ENCODE assay signal across 18 cellular contexts in the genomic region with DNA sequence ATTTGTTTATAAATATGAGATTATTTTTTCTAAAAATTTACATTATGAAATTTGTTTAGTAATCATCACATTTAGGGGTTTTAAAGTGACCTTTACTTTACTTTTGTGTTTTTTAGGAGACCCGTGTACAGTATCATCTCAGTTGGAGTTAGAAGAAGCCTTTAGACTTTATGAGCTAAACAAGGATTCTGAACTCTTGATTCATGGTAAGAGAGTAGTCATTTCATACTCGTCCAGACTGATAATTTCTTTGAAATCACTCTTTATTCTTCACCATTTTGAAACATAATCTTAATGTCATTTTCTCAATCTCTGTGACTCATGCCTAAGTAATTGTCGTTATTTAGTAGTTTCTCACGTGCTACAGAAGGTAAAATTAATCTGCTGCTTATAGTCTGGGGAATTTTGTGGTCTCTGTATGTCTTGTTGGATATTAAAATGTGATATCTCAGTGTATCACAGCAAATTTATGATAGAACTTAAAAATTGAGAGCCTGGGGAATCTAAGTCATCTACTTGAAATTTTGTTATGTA. TPM values are rescaled to one million over a fixed set of nuclear protein-coding genes. Genes with fewer than 3 reads are reported as not detected.
A peak's percentile ranks its signal among the peaks of the same experiment; 100 is the strongest.
DNase-seq lines count a peak whose midpoint lies in the region; ATAC-seq, FAIRE-seq and TF ChIP-seq lines count a peak whose summit lies in the region.
"Had no signal": no experiment of that assay in that cellular context is flagged by ENCODE, and none has a peak within 500 bp of the region (broad histone marks: within the 10 kb centered on the region; RNA-seq: fewer than 3 reads in every experiment).

No MANE protein-coding gene starts in this region.

- H3K36me3 ChIP-seq in RWPE2 (ENCODE audit: low read depth) = peaks cover 46% of the 10 kb centered on the region
- peaks cover 4% of the 10 kb centered on the region for H3K36me3 ChIP-seq in bronchial epithelial cell (ENCODE audit: control insufficient read depth, insufficient read depth, low read length)

- peaks cover 10% of the 10 kb centered on the region for H3K9me3 Mint-ChIP-seq in stimulated activated naive CD8-positive, alpha-beta T cell treated with anti-CD3 and anti-CD28 coated beads, Interleukin-15, Interleukin-2, amounts not matched to agents 100 ng/mL and 50 ng/mL, for 24 hours
- H3K9me3 Mint-ChIP-seq in stimulated activated naive CD8-positive, alpha-beta T cell treated with anti-CD3 and anti-CD28 coated beads, Interleukin-15, amount 100 ng/mL, for 72 hours = peaks cover 17 to 18% of the 10 kb centered on the region in 2 donors

- H3K4me3 Mint-ChIP-seq in stimulated activated naive CD8-positive, alpha-beta T cell treated with anti-CD3 and anti-CD28 coated beads, Interleukin-15, Interleukin-2, amounts not matched to agents 100 ng/mL and 50 ng/mL, for 24 hours = no peak overlapping the region
- no peak overlapping the region for H3K4me3 Mint-ChIP-seq in stimulated activated naive CD8-positive, alpha-beta T cell treated with anti-CD3 and anti-CD28 coated beads, Interleukin-15, amount 100 ng/mL, for 72 hours
- H3K4me3 Mint-ChIP-seq: CD4-positive, alpha-beta T cell had no signal

- no peak for DNase-seq in stimulated activated naive CD8-positive, alpha-beta T cell treated with anti-CD3 and anti-CD28 coated beads, Interleukin-15, Interleukin-2, amounts not matched to agents 100 U/mL and 50 U/mL, for 24 hours
- DNase-seq in RWPE2 (ENCODE audit: low spot score) = no peak
- peak; percentile 6 for DNase-seq in bronchial epithelial cell (ENCODE audit: low read depth)
- no peak for DNase-seq in stimulated activated naive CD8-positive, alpha-beta T cell treated with anti-CD3 and anti-CD28 coated beads, Interleukin-15, amount 100 ng/mL, for 72 hours
- DNase-seq in RKO (ENCODE audit: low spot score) = no peak
- no peak for DNase-seq in cortex of kidney (lab: John Stamatoyannopoulos, UW)
- DNase-seq: BE2C; CD4-positive, alpha-beta T cell; H7; MG63; NCI-H1092 treated with DMSO at 0.1 percent for 48 hours; NCI-H2081 treated with DMSO at 0.1 percent for 48 hours; NCI-H510A treated with DMSO at 0.1 percent for 48 hours; SHP77 had no signal

- peaks cover 50% of the 10 kb centered on the region for H3K4me1 Mint-ChIP-seq in stimulated activated naive CD8-positive, alpha-beta T cell treated with anti-CD3 and anti-CD28 coated beads, Interleukin-15, Interleukin-2, amounts not matched to agents 100 ng/mL and 50 ng/mL, for 24 hours (ENCODE audit: low read depth)
- H3K4me1 Mint-ChIP-seq in stimulated activated naive CD8-positive, alpha-beta T cell treated with anti-CD3 and anti-CD28 coated beads, Interleukin-15, amount 100 ng/mL, for 72 hours = peaks cover 47% of the 10 kb centered on the region

- TF ChIP-seq CTCF in RWPE2 (IDR thresholded peaks at IDR 0.05; ENCODE audit: poor library complexity, severe bottlenecking) = no peak
- no peak for TF ChIP-seq CTCF in bronchial epithelial cell (IDR thresholded peaks at IDR 0.05; ENCODE audit: insufficient read depth, low read length, severe bottlenecking)

- FAIRE-seq in bronchial epithelial cell (lab: Jason Lieb, UNC) = no peak
- FAIRE-seq: HepG2 had no signal

- H3K27ac ChIP-seq in RWPE2 (ENCODE audit: poor library complexity, severe bottlenecking) = peak overlapping the region; percentile 72

- ATAC-seq in stimulated activated naive CD8-positive, alpha-beta T cell treated with anti-CD3 and anti-CD28 coated beads, Interleukin-15, Interleukin-2, amounts not matched to agents 100 U/mL and 50 U/mL, for 24 hours = no peak
- ATAC-seq in RWPE2 (ENCODE audit: low read depth) = peak; percentile 24; the same call in 1 of the 3 replicates
- peak; percentile 19 for ATAC-seq in stimulated activated naive CD8-positive, alpha-beta T cell treated with anti-CD3 and anti-CD28 coated beads, Interleukin-15, amount 100 ng/mL, for 72 hours
- ATAC-seq in GM19395 (IDR thresholded peaks at IDR 0.05; ENCODE audit: unreplicated experiment) = no peak
- ATAC-seq: HepG2, Panc1 had no signal

- H3K27me3 ChIP-seq in RWPE2 (ENCODE audit: insufficient read depth, poor library complexity, severe bottlenecking) = no peaks in the 10 kb centered on the region
- H3K27me3 ChIP-seq in bronchial epithelial cell (ENCODE audit: control insufficient read depth, insufficient read depth, low read length) = no peaks in the 10 kb centered on the region
- H3K27me3 ChIP-seq: BE2C, MG63 had no signal

- H3K27ac Mint-ChIP-seq in stimulated activated naive CD8-positive, alpha-beta T cell treated with anti-CD3 and anti-CD28 coated beads, Interleukin-15, Interleukin-2, amounts not matched to agents 100 ng/mL and 50 ng/mL, for 24 hours = peak overlapping the region; percentile 50
- no peak overlapping the region for H3K27ac Mint-ChIP-seq in stimulated activated naive CD8-positive, alpha-beta T cell treated with anti-CD3 and anti-CD28 coated beads, Interleukin-15, amount 100 ng/mL, for 72 hours
- H3K27ac Mint-ChIP-seq: CD4-positive, alpha-beta T cell had no signal

- peaks cover 41% of the 10 kb centered on the region for H3K36me3 Mint-ChIP-seq in stimulated activated naive CD8-positive, alpha-beta T cell treated with anti-CD3 and anti-CD28 coated beads, Interleukin-15, Interleukin-2, amounts not matched to agents 100 ng/mL and 50 ng/mL, for 24 hours (ENCODE audit: low read depth)

- H3K4me1 ChIP-seq in RWPE2 (ENCODE audit: insufficient read depth, poor library complexity, severe bottlenecking) = peaks cover 23% of the 10 kb centered on the region
- H3K4me1 ChIP-seq: BE2C had no signal

- H3K4me3 ChIP-seq in RWPE2 (ENCODE audit: severe bottlenecking) (no peak overlapping the region), bronchial epithelial cell (ENCODE audit: low read depth, low read length) (no peak overlapping the region)
- H3K4me3 ChIP-seq: MG63 had no signal

- H3K27me3 Mint-ChIP-seq in stimulated activated naive CD8-positive, alpha-beta T cell treated with anti-CD3 and anti-CD28 coated beads, Interleukin-15, Interleukin-2, amounts not matched to agents 100 ng/mL and 50 ng/mL, for 24 hours = no peaks in the 10 kb centered on the region
- no peaks in the 10 kb centered on the region for H3K27me3 Mint-ChIP-seq in stimulated activated naive CD8-positive, alpha-beta T cell treated with anti-CD3 and anti-CD28 coated beads, Interleukin-15, amount 100 ng/mL, for 72 hours
- H3K27me3 Mint-ChIP-seq: CD4-positive, alpha-beta T cell had no signal

- no peaks in the 10 kb centered on the region for H3K9me3 ChIP-seq in RWPE2 (ENCODE audit: severe bottlenecking)
- H3K9me3 ChIP-seq: BE2C had no signal

RNA-seq across cellular contexts. Expression of a gene that starts 37.7 kb away (rescaled TPM):
- 58.7 and 81.8 TPM in 2 replicates for total RNA-seq in bronchial epithelial cell

Comparison
In these comparisons a context has a peak if more than half of its experiments do, and no peak if none do; other contexts are left out.
1. ATAC-seq: peak in RWPE2 (single experiment) and stimulated activated naive CD8-positive, alpha-beta T cell treated with anti-CD3 and anti-CD28 coated beads, Interleukin-15, amount 100 ng/mL, for 72 hours (single experiment); none in stimulated activated naive CD8-positive, alpha-beta T cell treated with anti-CD3 and anti-CD28 coated beads, Interleukin-15, Interleukin-2, amounts not matched to agents 100 U/mL and 50 U/mL, for 24 hours (single experiment) and GM19395 (single experiment).